Comparison of ENCODE assay signal across 17 cellular contexts in genomic region chr22:48953830-48954229, GRCh38.
"Had no signal": no experiment of that assay in that cellular context is flagged by ENCODE, and none has a peak within 500 bp of the region (broad histone marks: within the 10 kb centered on the region; RNA-seq: fewer than 3 reads in every experiment).

No MANE protein-coding gene starts in this region.

- H3K4me1 Mint-ChIP-seq: activated CD4-positive, alpha-beta T cell treated with anti-CD3 and anti-CD28 coated beads, Interleukin-2, amount 10 ng/mL, durations not matched to agents 24 days and 14 days; activated naive CD8-positive, alpha-beta T cell treated with anti-CD3 and anti-CD28 coated beads for 36 hours had no signal

- H3K27me3 Mint-ChIP-seq: activated CD4-positive, alpha-beta T cell treated with anti-CD3 and anti-CD28 coated beads, Interleukin-2, amount 10 ng/mL, durations not matched to agents 24 days and 14 days had no signal

- ATAC-seq: gastrocnemius medialis, natural killer cell, right cardiac atrium had no signal

- H3K4me3 ChIP-seq: cardiac muscle cell, gastrocnemius medialis, SJCRH30, skin epidermis, testis, upper lobe of left lung had no signal

- H3K27ac Mint-ChIP-seq: activated CD4-positive, alpha-beta T cell treated with anti-CD3 and anti-CD28 coated beads, Interleukin-2, amount 10 ng/mL, durations not matched to agents 24 days and 14 days; activated naive CD8-positive, alpha-beta T cell treated with anti-CD3 and anti-CD28 coated beads for 36 hours; activated T-helper 1 cell treated with anti-CD3 and anti-CD28 coated beads, Interleukin-12 subunit alpha, Interleukin-12 subunit beta, Interleukin-2, Interleukin-4 antibody, amounts not matched to agents 30 ng/mL and 10 ng/mL and 1 ng/mL, durations not matched to agents 14 hours and 24 hours and 36 hours; natural killer cell had no signal

- DNase-seq: activated CD4-positive, alpha-beta T cell treated with anti-CD3 and anti-CD28 coated beads, Interleukin-2, amount 10 ng/mL, durations not matched to agents 24 days and 14 days; activated gamma-delta T cell treated with Interleukin-2 at 50 U/mL for 16 hours; activated naive CD8-positive, alpha-beta T cell treated with anti-CD3 and anti-CD28 coated beads for 36 hours; activated T-cell treated with anti-CD3 and anti-CD28 coated beads for 4 hours; amniotic stem cell; gastrocnemius medialis; kidney glomerular epithelial cell; right cardiac atrium; SJCRH30; stimulated activated CD4-positive, alpha-beta T cell treated with anti-CD3 and anti-CD28 coated beads, Interleukin-4, amount 100 ng/mL, for 1 hour; T1000 had no signal

- H3K36me3 Mint-ChIP-seq: activated naive CD8-positive, alpha-beta T cell treated with anti-CD3 and anti-CD28 coated beads for 36 hours; natural killer cell had no signal

- H3K4me3 Mint-ChIP-seq: activated CD4-positive, alpha-beta T cell treated with anti-CD3 and anti-CD28 coated beads, Interleukin-2, amount 10 ng/mL, durations not matched to agents 24 days and 14 days; activated naive CD8-positive, alpha-beta T cell treated with anti-CD3 and anti-CD28 coated beads for 36 hours; activated T-helper 1 cell treated with anti-CD3 and anti-CD28 coated beads, Interleukin-12 subunit alpha, Interleukin-12 subunit beta, Interleukin-2, Interleukin-4 antibody, amounts not matched to agents 30 ng/mL and 10 ng/mL and 1 ng/mL, durations not matched to agents 14 hours and 24 hours and 36 hours; natural killer cell had no signal

- H3K27me3 ChIP-seq: cardiac muscle cell, testis, upper lobe of left lung had no signal

- H3K36me3 ChIP-seq: cardiac muscle cell, gastrocnemius medialis, SJCRH30, upper lobe of left lung had no signal
